In genomic region chr2:17282245-17282644, GRCh38 we compare ENCODE assay signal across 8 cellular contexts.
"Had no signal": no experiment of that assay in that cellular context is flagged by ENCODE, and none has a peak within 500 bp of the region (broad histone marks: within the 10 kb centered on the region; RNA-seq: fewer than 3 reads in every experiment).

No MANE protein-coding gene starts in this region.

- H3K4me3 ChIP-seq: GM23248, GM23338, HAP-1 had no signal

- H3K4me1 ChIP-seq: HAP-1 had no signal

- H3K27ac ChIP-seq: GM23248 had no signal

- H3K9me3 ChIP-seq: HAP-1 had no signal

- DNase-seq: GM23248, GOT3, H7, H9, HCEC 1CT, HFFc6 had no signal

- H3K36me3 ChIP-seq: HAP-1 had no signal
